Comparison of ENCODE assay signal across 1 cellular context in genomic region chr10:47309403-47310089, GRCh38.
TF ChIP-seq lines count a peak whose summit lies in the region.

No MANE protein-coding gene starts in this region.

TF ChIP-seq in HepG2, 621 proteins besides CTCF, POLR2A, EP300 and RAD21:
- TF ChIP-seq ARID4A (CRISPR knock-in tag; IDR thresholded peaks at IDR 0.05; ENCODE audit: borderline replicate concordance): no peak
- no peak for TF ChIP-seq ZNF710 (CRISPR knock-in tag; IDR thresholded peaks at IDR 0.05; ENCODE audit: borderline replicate concordance)
- no peak for TF ChIP-seq NFE2L2 (IDR thresholded peaks at IDR 0.05; ENCODE audit: low read length)
- no peak for TF ChIP-seq HMG20B (CRISPR knock-in tag; conservative IDR thresholded peaks at IDR 0.05)
- TF ChIP-seq ZNF563 (CRISPR knock-in tag; IDR thresholded peaks at IDR 0.05): no peak
- no peak for TF ChIP-seq ZNF431 (CRISPR knock-in tag; IDR thresholded peaks at IDR 0.05; ENCODE audit: borderline replicate concordance, low read depth)
- no peak for TF ChIP-seq SP2 (CRISPR knock-in tag; IDR thresholded peaks at IDR 0.05)
- TF ChIP-seq CREB1 (IDR thresholded peaks at IDR 0.05): no peak
- no peak for TF ChIP-seq CREB1 (CRISPR knock-in tag; IDR thresholded peaks at IDR 0.05)
- TF ChIP-seq MXI1 (IDR thresholded peaks at IDR 0.05; ENCODE audit: borderline replicate concordance, low read depth, low read length): no peak
- no peak for TF ChIP-seq PHF8 (CRISPR knock-in tag; IDR thresholded peaks at IDR 0.05)
- no peak for TF ChIP-seq ISX (CRISPR knock-in tag; conservative IDR thresholded peaks at IDR 0.05)
- TF ChIP-seq ATF5 (CRISPR knock-in tag; IDR thresholded peaks at IDR 0.05; ENCODE audit: low read depth): no peak
- no peak for TF ChIP-seq DMAP1 (CRISPR knock-in tag; IDR thresholded peaks at IDR 0.05)
- TF ChIP-seq ZNF3 (CRISPR knock-in tag; IDR thresholded peaks at IDR 0.05): no peak
